ENCODE assay signal across 34 cellular contexts in genomic region chr3:103306081-103306480, GRCh38.
"Had no signal": no experiment of that assay in that cellular context is flagged by ENCODE, and none has a peak within 500 bp of the region (broad histone marks: within the 10 kb centered on the region; RNA-seq: fewer than 3 reads in every experiment).

No MANE protein-coding gene starts in this region.

- DNase-seq: Karpas-422, Kasumi-1, MG63, MM.1S, MV-4-11, NCI-H1048, NCI-H1092, NCI-H1092 treated with DMSO at 0.1 percent for 48 hours, NCI-H1105, NCI-H1105 treated with DMSO at 0.1 percent for 48 hours, NCI-H1417, NCI-H1417 treated with DMSO at 0.1 percent for 48 hours, NCI-H1436, NCI-H1436 treated with DMSO at 0.1 percent for 48 hours, NCI-H146, NCI-H1694, NCI-H1694 treated with DMSO at 0.1 percent for 48 hours, NCI-H187, NCI-H187 treated with DMSO at 0.1 percent for 48 hours, NCI-H1930, NCI-H2029, NCI-H2029 treated with DMSO at 0.1 percent for 48 hours, NCI-H2081, NCI-H2081 treated with DMSO at 0.1 percent for 48 hours, NCI-H2107, NCI-H2171, NCI-H2171 treated with DMSO at 0.1 percent for 48 hours, NCI-H2227 treated with DMSO at 0.1 percent for 48 hours, NCI-H226, NCI-H345, NCI-H446, NCI-H446 treated with DMSO at 0.1 percent for 48 hours, NCI-H510A had no signal

- H3K36me3 ChIP-seq: MG63 had no signal

- H3K9me3 ChIP-seq: MG63 had no signal

- H3K27me3 ChIP-seq: MG63 had no signal

- H3K27ac ChIP-seq: KMS-11 had no signal

- H3K4me2 ChIP-seq: KMS-11 had no signal

- H3K4me3 ChIP-seq: MG63 had no signal

- H3K9ac ChIP-seq: KMS-11 had no signal
